32 cellular contexts compared by ENCODE assay signal in genomic region chr7:30970074-30970473, GRCh38. TPM values are rescaled to one million over a fixed set of nuclear protein-coding genes. Genes with fewer than 3 reads are reported as not detected.
"Had no signal": no experiment of that assay in that cellular context is flagged by ENCODE, and none has a peak within 500 bp of the region (broad histone marks: within the 10 kb centered on the region; RNA-seq: fewer than 3 reads in every experiment).

No MANE protein-coding gene starts in this region.

- H3K9me3 Mint-ChIP-seq: activated naive CD4-positive, alpha-beta T cell treated with anti-CD3 and anti-CD28 coated beads for 36 hours; activated naive CD8-positive, alpha-beta T cell treated with anti-CD3 and anti-CD28 coated beads for 36 hours; activated T-helper 1 cell treated with anti-CD3 and anti-CD28 coated beads, Interleukin-12 subunit alpha, Interleukin-12 subunit beta, Interleukin-2, Interleukin-4 antibody, amounts not matched to agents 30 ng/mL and 10 ng/mL and 1 ng/mL, durations not matched to agents 14 hours and 24 hours and 36 hours; nephron had no signal

- H3K27me3 ChIP-seq: adrenal gland, body of pancreas, upper lobe of right lung had no signal

- DNase-seq: activated CD4-positive, alpha-beta T cell treated with anti-CD3 and anti-CD28 coated beads for 4 hours; activated CD4-positive, alpha-beta T cell treated with anti-CD3 and anti-CD28 coated beads, Interleukin-2, amount 50 U/mL, for 4 hours; activated effector memory CD4-positive, alpha-beta T cell treated with anti-CD3 and anti-CD28 coated beads, Interleukin-2, amount 50 U/mL, for 16 hours; activated naive CD4-positive, alpha-beta T cell treated with anti-CD3 and anti-CD28 coated beads for 36 hours; activated naive CD8-positive, alpha-beta T cell treated with anti-CD3 and anti-CD28 coated beads for 36 hours; activated T-cell treated with anti-CD3 and anti-CD28 coated beads, Interleukin-2, amount 50 U/mL, for 1 hour; aorta; dermis blood vessel endothelial cell; effector CD4-positive, alpha-beta T cell; foreskin keratinocyte; left ventricle myocardium inferior; retina; stimulated activated CD4-positive, alpha-beta T cell treated with anti-CD3 and anti-CD28 coated beads, Interleukin-15, amount 100 ng/mL, for 24 hours; stimulated activated CD4-positive, alpha-beta T cell treated with anti-CD3 and anti-CD28 coated beads, Interleukin-2, amount 100 ng/mL, for 24 hours; stimulated activated naive CD4-positive, alpha-beta T cell; tibial artery; upper lobe of right lung had no signal

- H3K36me3 Mint-ChIP-seq: activated naive CD8-positive, alpha-beta T cell treated with anti-CD3 and anti-CD28 coated beads for 36 hours had no signal

- H3K36me3 ChIP-seq: adrenal gland, esophagus muscularis mucosa, left ventricle myocardium inferior, suprapubic skin, tibial artery, upper lobe of right lung had no signal

- H3K4me1 ChIP-seq: adrenal gland, foreskin keratinocyte, suprapubic skin, upper lobe of right lung had no signal

- H3K4me3 ChIP-seq: adrenal gland, body of pancreas, esophagus muscularis mucosa, left ventricle myocardium inferior, mucosa of descending colon, smooth muscle cell, suprapubic skin, tibial artery, upper lobe of right lung had no signal

- H3K27ac Mint-ChIP-seq: activated naive CD4-positive, alpha-beta T cell treated with anti-CD3 and anti-CD28 coated beads for 36 hours; activated naive CD8-positive, alpha-beta T cell treated with anti-CD3 and anti-CD28 coated beads for 36 hours; activated T-helper 1 cell treated with anti-CD3 and anti-CD28 coated beads, Interleukin-12 subunit alpha, Interleukin-12 subunit beta, Interleukin-2, Interleukin-4 antibody, amounts not matched to agents 30 ng/mL and 10 ng/mL and 1 ng/mL, durations not matched to agents 14 hours and 24 hours and 36 hours; nephron had no signal

- H3K4me3 Mint-ChIP-seq: activated naive CD4-positive, alpha-beta T cell treated with anti-CD3 and anti-CD28 coated beads for 36 hours; activated naive CD8-positive, alpha-beta T cell treated with anti-CD3 and anti-CD28 coated beads for 36 hours; activated T-helper 1 cell treated with anti-CD3 and anti-CD28 coated beads, Interleukin-12 subunit alpha, Interleukin-12 subunit beta, Interleukin-2, Interleukin-4 antibody, amounts not matched to agents 30 ng/mL and 10 ng/mL and 1 ng/mL, durations not matched to agents 14 hours and 24 hours and 36 hours; nephron had no signal

- H3K9me3 ChIP-seq: adrenal gland, body of pancreas, esophagus muscularis mucosa, left ventricle myocardium inferior, mucosa of descending colon, suprapubic skin, tibial artery, upper lobe of right lung had no signal

- H3K27ac ChIP-seq: adrenal gland, body of pancreas, esophagus muscularis mucosa, foreskin keratinocyte, left ventricle myocardium inferior, suprapubic skin, tibial artery, upper lobe of right lung had no signal

- H3K4me1 Mint-ChIP-seq: nephron had no signal

- ATAC-seq: foreskin keratinocyte had no signal

RNA-seq across cellular contexts. Expression of gene GHRHR, which starts 6.3 kb away (rescaled TPM):
- total RNA-seq: activated naive CD4-positive, alpha-beta T cell treated with anti-CD3 and anti-CD28 coated beads for 36 hours; activated naive CD8-positive, alpha-beta T cell treated with anti-CD3 and anti-CD28 coated beads for 36 hours; activated T-helper 1 cell treated with anti-CD3 and anti-CD28 coated beads, Interleukin-12 subunit alpha, Interleukin-12 subunit beta, Interleukin-2, Interleukin-4 antibody, amounts not matched to agents 30 ng/mL and 10 ng/mL and 1 ng/mL, durations not matched to agents 14 hours and 24 hours and 36 hours; body of pancreas; dermis blood vessel endothelial cell; esophagus muscularis mucosa; foreskin keratinocyte; glomerular endothelial cell; left ventricle myocardium inferior; lung microvascular endothelial cell; mesenteric fat pad; mucosa of descending colon; myocyte; osteoblast; progenitor cell of endocrine pancreas; smooth muscle cell; T-helper 2 cell treated with Interferon-gamma antibody and Interleukin-4, amounts not matched to agents 100 ng/mL and 5 ng/mL, for 36 hours; upper lobe of right lung had no signal

RNA-seq across cellular contexts. Expression of gene AQP1, which starts 58.4 kb away (rescaled TPM):
- total RNA-seq: foreskin keratinocyte; T-helper 2 cell treated with Interferon-gamma antibody and Interleukin-4, amounts not matched to agents 100 ng/mL and 5 ng/mL, for 36 hours had no signal
